ENCODE assay signal across 12 cellular contexts in the genomic region with DNA sequence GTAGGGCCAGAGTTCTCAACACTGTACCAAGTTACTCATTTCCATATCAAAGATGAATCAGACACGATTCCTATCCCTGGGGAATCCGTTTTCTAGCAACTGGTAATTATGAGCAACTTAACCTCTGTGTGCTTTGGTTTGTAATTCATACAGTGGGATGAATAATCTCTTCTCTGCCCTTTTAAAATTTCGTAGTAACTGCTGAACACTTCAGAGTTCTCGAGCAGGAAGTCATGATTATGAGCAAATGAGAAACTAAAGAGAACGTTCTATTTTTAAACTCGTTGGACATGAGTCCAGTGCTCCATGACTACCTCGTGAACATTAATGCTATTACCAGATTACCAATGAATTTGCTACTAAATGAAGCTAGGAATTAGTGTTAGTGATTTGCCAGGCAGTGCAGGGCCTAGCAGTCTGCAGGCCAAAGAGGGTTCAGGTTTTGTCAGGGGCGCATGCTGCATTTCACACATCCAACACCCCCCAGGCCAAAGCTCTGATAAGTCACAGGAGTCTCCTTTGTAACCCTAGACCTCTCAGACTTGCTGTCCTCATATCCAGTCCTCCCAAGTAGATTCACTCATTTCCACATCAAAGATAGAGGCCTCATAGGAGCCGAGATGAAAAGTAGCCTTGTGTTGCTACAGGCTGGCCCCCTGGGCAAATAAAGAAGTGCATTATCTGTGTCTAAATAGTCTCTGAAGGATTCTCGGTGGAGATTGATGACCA. TPM values are rescaled to one million over a fixed set of nuclear protein-coding genes. Genes with fewer than 3 reads are reported as not detected.
DNase-seq lines count a peak whose midpoint lies in the region; TF ChIP-seq lines count a peak whose summit lies in the region.
"Had no signal": no experiment of that assay in that cellular context is flagged by ENCODE, and none has a peak within 500 bp of the region (broad histone marks: within the 10 kb centered on the region; RNA-seq: fewer than 3 reads in every experiment).

No MANE protein-coding gene starts in this region.

- intact Hi-C loops in colonic mucosa (cut with DNase I) = no loop called here

- H3K4me1 ChIP-seq in osteoblast (ENCODE audit: insufficient read depth, low read length) = peaks cover 12% of the 10 kb centered on the region
- no peaks in the 10 kb centered on the region for H3K4me1 ChIP-seq in colonic mucosa
- H3K4me1 ChIP-seq: vagina had no signal

- peaks cover 15% of the 10 kb centered on the region for H3K4me1 Mint-ChIP-seq in activated T-cell treated with anti-CD3 and anti-CD28 coated beads, Interleukin-2, amount 50 U/mL, for 24 hours (ENCODE audit: low read depth)

- peaks cover 79% of the 10 kb centered on the region for H3K36me3 Mint-ChIP-seq in activated T-cell treated with anti-CD3 and anti-CD28 coated beads, Interleukin-2, amount 50 U/mL, for 24 hours (ENCODE audit: low read depth)

- H3K9me3 Mint-ChIP-seq in activated T-cell treated with anti-CD3 and anti-CD28 coated beads, Interleukin-2, amount 50 U/mL, for 24 hours = no peaks in the 10 kb centered on the region

- DNase-seq in activated T-cell treated with anti-CD3 and anti-CD28 coated beads, Interleukin-2, amount 50 U/mL, for 24 hours = no peak
- DNase-seq in activated T-cell treated with anti-CD3 and anti-CD28 coated beads, Interleukin-2, amount 50 U/mL, for 48 hours = no peak
- DNase-seq in HS-5 (ENCODE audit: low read depth) (peak; percentile 90), cardiac fibroblast (ENCODE audit: low read depth in 2 of 2) (peak; percentile 58 to 93), osteoblast (ENCODE audit: insufficient read length, low spot score, missing footprints) (peak; percentile 94), caudate nucleus (lab: John Stamatoyannopoulos, UW) (no peak), colonic mucosa (no peak), DMS53 (lab: John Stamatoyannopoulos, UW) (no peak)
- DNase-seq: activated CD4-positive, alpha-beta T cell treated with anti-CD3 and anti-CD28 coated beads for 4 hours; AML-193 had no signal

- H3K27ac Mint-ChIP-seq in activated T-cell treated with anti-CD3 and anti-CD28 coated beads, Interleukin-2, amount 50 U/mL, for 24 hours = peak overlapping the region; percentile 48

- H3K36me3 ChIP-seq in osteoblast (ENCODE audit: insufficient read depth, low read length) = peaks cover 20% of the 10 kb centered on the region
- no peaks in the 10 kb centered on the region for H3K36me3 ChIP-seq in colonic mucosa

- peak overlapping the region; percentile 84 for H3K27ac ChIP-seq in osteoblast (ENCODE audit: low read depth, low read length)
- H3K27ac ChIP-seq in caudate nucleus (ENCODE audit: low read depth, low read length) = no peak overlapping the region
- H3K27ac ChIP-seq in colonic mucosa = no peak overlapping the region
- H3K27ac ChIP-seq: coronary artery, vagina had no signal

- no peaks in the 10 kb centered on the region for H3K9me3 ChIP-seq in osteoblast (ENCODE audit: low read depth, low read length)
- no peaks in the 10 kb centered on the region for H3K9me3 ChIP-seq in colonic mucosa
- H3K9me3 ChIP-seq: vagina had no signal

- no peak overlapping the region for H3K9ac ChIP-seq in colonic mucosa (ENCODE audit: low read depth in 2 of 2, low read length in 2 of 2)

- H3K4me3 Mint-ChIP-seq in activated T-cell treated with anti-CD3 and anti-CD28 coated beads, Interleukin-2, amount 50 U/mL, for 24 hours = no peak overlapping the region

- peaks cover 6% of the 10 kb centered on the region for H4K20me1 ChIP-seq in osteoblast (ENCODE audit: insufficient read depth, low read length)

- peak overlapping the region; percentile 60 for H3K4me2 ChIP-seq in osteoblast (ENCODE audit: insufficient read depth, low read length)

- H3K79me2 ChIP-seq in osteoblast (ENCODE audit: insufficient read depth, low read length) = no peaks in the 10 kb centered on the region

- H3K4me3 ChIP-seq in cardiac fibroblast (replicated peaks in 1 of 2; ENCODE audit: low read depth in 2 of 2, low read length in 2 of 2) (no peak overlapping the region), osteoblast (ENCODE audit: insufficient read depth, low read length) (peak overlapping the region; percentile 2), colonic mucosa (no peak overlapping the region)
- H3K4me3 ChIP-seq: coronary artery, vagina had no signal

- no peak for TF ChIP-seq CTCF in cardiac fibroblast (IDR thresholded peaks at IDR 0.05; ENCODE audit: low read depth, low read length)
- TF ChIP-seq CTCF in osteoblast (IDR thresholded peaks at IDR 0.05; ENCODE audit: extremely low read depth, low read depth, low read length) = no peak
- no peak for TF ChIP-seq CTCF in colonic mucosa (IDR thresholded peaks at IDR 0.05)

- no peaks in the 10 kb centered on the region for H3K27me3 Mint-ChIP-seq in activated T-cell treated with anti-CD3 and anti-CD28 coated beads, Interleukin-2, amount 50 U/mL, for 24 hours

- H2AFZ ChIP-seq in osteoblast (ENCODE audit: low read length) = no peak overlapping the region

- H3K27me3 ChIP-seq in osteoblast (ENCODE audit: insufficient read depth, low read length) (no peaks in the 10 kb centered on the region), colonic mucosa (no peaks in the 10 kb centered on the region)
- H3K27me3 ChIP-seq: vagina had no signal

RNA-seq across cellular contexts. Expression of gene VSTM2L, which starts 45.8 kb away (rescaled TPM):
- 2.5 and 2.9 TPM in 2 replicates for total RNA-seq in osteoblast
- total RNA-seq in colonic mucosa = 1 to 10 TPM; 1.4 to 1.5 TPM
- total RNA-seq: vagina had no signal

Comparison
In these comparisons a context has a peak if more than half of its experiments do, and no peak if none do; other contexts are left out.
1. DNase-seq: peak in HS-5 (single experiment), cardiac fibroblast (2 of 2) and osteoblast (single experiment); none in activated T-cell treated with anti-CD3 and anti-CD28 coated beads, Interleukin-2, amount 50 U/mL, for 24 hours (single experiment), activated T-cell treated with anti-CD3 and anti-CD28 coated beads, Interleukin-2, amount 50 U/mL, for 48 hours (0 of 2), caudate nucleus (0 of 61), colonic mucosa (single experiment) and DMS53 (single experiment).